9 cellular contexts compared by ENCODE assay signal in genomic region chr3:42079701-42080323, GRCh38. TPM values are rescaled to one million over a fixed set of nuclear protein-coding genes. Genes with fewer than 3 reads are reported as not detected.
DNase-seq lines count a peak whose midpoint lies in the region; ATAC-seq and TF ChIP-seq lines count a peak whose summit lies in the region.
"Had no signal": no experiment of that assay in that cellular context is flagged by ENCODE, and none has a peak within 500 bp of the region (broad histone marks: within the 10 kb centered on the region; RNA-seq: fewer than 3 reads in every experiment).

No MANE protein-coding gene starts in this region.

- no peaks in the 10 kb centered on the region for H4K20me1 ChIP-seq in PC-3 (ENCODE audit: low read length)

- H3K27ac ChIP-seq in PC-3 (ENCODE audit: low read length) (peak overlapping the region; percentile 85), esophagus squamous epithelium (peak overlapping the region; percentile 69 to 88 (median 84))

- no peaks in the 10 kb centered on the region for H3K9me2 ChIP-seq in PC-3 (replicated peaks; ENCODE audit: low read length)

- peak overlapping the region; percentile 33 for H3K9ac ChIP-seq in PC-3 (ENCODE audit: low read length)

- H3K4me3 Mint-ChIP-seq in naive thymus-derived CD8-positive, alpha-beta T cell: peak overlapping the region in 2 of 10 donors; percentile 30 to 48
- H3K4me3 Mint-ChIP-seq: activated naive CD8-positive, alpha-beta T cell treated with anti-CD3 and anti-CD28 coated beads, Interleukin-2, amount 10 ng/mL, durations not matched to agents 7 days and 5 days had no signal

- DNase-seq in PC-3: peak; percentile 66
- DNase-seq in esophagus squamous epithelium (lab: John Stamatoyannopoulos, UW): no peak
- peak; percentile 87 for DNase-seq in renal cortical epithelial cell (ENCODE audit: low read depth)
- no peak for DNase-seq in UCSD-AML1 (lab: John Stamatoyannopoulos, UW; ENCODE audit: unreplicated experiment)
- no peak for DNase-seq in naive thymus-derived CD8-positive, alpha-beta T cell
- DNase-seq: activated naive CD8-positive, alpha-beta T cell treated with anti-CD3 and anti-CD28 coated beads, Interleukin-2, amount 10 ng/mL, durations not matched to agents 7 days and 5 days had no signal

- H3K27me3 ChIP-seq in PC-3 (ENCODE audit: low read length) (no peaks in the 10 kb centered on the region), esophagus squamous epithelium (no peaks in the 10 kb centered on the region)

- WGBS in esophagus squamous epithelium, 2 donors: 41 to 59% methylated on average over 12 to 13 of the region's 13 CpGs

- TF ChIP-seq POLR2A in esophagus squamous epithelium (IDR thresholded peaks at IDR 0.05): no peak

- H3K27ac Mint-ChIP-seq in naive thymus-derived CD8-positive, alpha-beta T cell: peak overlapping the region in 5 of 10 donors; percentile 20 to 76 (median 45)

- H3K4me1 ChIP-seq in PC-3 (ENCODE audit: insufficient read depth, low read length) (peaks cover 41% of the 10 kb centered on the region), esophagus squamous epithelium (peaks cover 39 to 63% (median 42%) of the 10 kb centered on the region in 3 donors)

- H3K9me3 ChIP-seq in PC-3 (ENCODE audit: low read length) (no peaks in the 10 kb centered on the region), esophagus squamous epithelium (no peaks in the 10 kb centered on the region)

- no peak for TF ChIP-seq CTCF in PC-3 (conservative IDR thresholded peaks at IDR 0.05; ENCODE audit: low read depth, low read length)
- no peak for TF ChIP-seq CTCF in esophagus squamous epithelium (IDR thresholded peaks at IDR 0.05)

- H3K9me3 Mint-ChIP-seq in naive thymus-derived CD8-positive, alpha-beta T cell: peaks cover 0 to 10% (median 0%) of the 10 kb centered on the region in 9 donors

- peak overlapping the region; percentile 69 for H3K4me2 ChIP-seq in PC-3 (ENCODE audit: low read length)

- H3K4me1 Mint-ChIP-seq in naive thymus-derived CD8-positive, alpha-beta T cell: peaks cover 23 to 63% (median 46%) of the 10 kb centered on the region in 4 donors

- H3K36me3 Mint-ChIP-seq in naive thymus-derived CD8-positive, alpha-beta T cell: peaks cover 0 to 8% (median 5%) of the 10 kb centered on the region in 3 donors

- H3K36me3 ChIP-seq in PC-3 (ENCODE audit: low read depth, low read length) (peaks cover 5% of the 10 kb centered on the region; the same call in 1 of the 2 replicates), esophagus squamous epithelium (no peaks in the 10 kb centered on the region)

- H3K79me2 ChIP-seq in PC-3 (ENCODE audit: low read length): peaks cover 68% of the 10 kb centered on the region

- peak overlapping the region; percentile 11; the same call in 1 of the 2 replicates for H3K4me3 ChIP-seq in PC-3 (ENCODE audit: low read length)
- no peak overlapping the region for H3K4me3 ChIP-seq in esophagus squamous epithelium

- intact Hi-C loops in PC-3 (cut with micrococcal nuclease): loop anchor here (1.0 to 2.0 kb wide), 2 partner anchors 8 to 17 kb away; no protein-coding TSS in a partner anchor
- intact Hi-C loops in esophagus squamous epithelium (cut with DNase I): no loop called here

- CTCF ChIA-PET in PC-3 (lab: Charles Lee): no interaction called here

- peaks cover 8% of the 10 kb centered on the region for H3F3A ChIP-seq in PC-3 (ENCODE audit: low read length, unreplicated experiment)

- POLR2A ChIA-PET in PC-3 (lab: Charles Lee; ENCODE audit: unreplicated experiment): interaction anchor here (0.6 to 0.7 kb wide), 4 partner anchors 18 to 562 kb away, joined by 3 to 6 read pairs (median 4); no protein-coding TSS in a partner anchor
- POLR2A ChIA-PET in naive thymus-derived CD8-positive, alpha-beta T cell (lab: Charles Lee): interaction anchor here (1.2 kb wide), 1 partner anchor 73 kb away, joined by 6 read pairs; no protein-coding TSS in a partner anchor

- ATAC-seq in GM18867 (IDR thresholded peaks at IDR 0.05; ENCODE audit: unreplicated experiment) (peak; percentile 7), PC-3 (peak; percentile 37), HG02981 (IDR thresholded peaks at IDR 0.05; ENCODE audit: unreplicated experiment) (no peak), GM18870 (IDR thresholded peaks at IDR 0.05; ENCODE audit: unreplicated experiment) (no peak)
- ATAC-seq in naive thymus-derived CD8-positive, alpha-beta T cell: no peak

- no peaks in the 10 kb centered on the region for H3K27me3 Mint-ChIP-seq in naive thymus-derived CD8-positive, alpha-beta T cell
- H3K27me3 Mint-ChIP-seq: activated naive CD8-positive, alpha-beta T cell treated with anti-CD3 and anti-CD28 coated beads, Interleukin-2, amount 10 ng/mL, durations not matched to agents 7 days and 5 days had no signal

- no peak overlapping the region for H2AFZ ChIP-seq in PC-3 (ENCODE audit: low read length)

- no TSS peak for BruUV-seq in PC-3 (replicated peaks; lab: Mats Ljungman, UMichigan)

RNA-seq across cellular contexts. Expression of gene TRAK1, which starts 11.3 kb away (rescaled TPM):
- total RNA-seq in PC-3 (2014; rRNA removed) (23.4 and 29.0 TPM in 2 replicates), esophagus squamous epithelium (10 to 100 TPM; 31.8 to 40.6 (median 37.7) TPM), renal cortical epithelial cell (26.4 and 84.4 TPM in 2 replicates)
- 10 to 100 TPM; 18.8 to 19.1 TPM for total RNA-seq in naive thymus-derived CD8-positive, alpha-beta T cell
- polyA plus RNA-seq in naive thymus-derived CD8-positive, alpha-beta T cell: 1 to 10 TPM; 4.3 to 8.3 (median 4.8) TPM

Comparison
In these comparisons a context has a peak if more than half of its experiments do, and no peak if none do; other contexts are left out.
1. ATAC-seq: peak in GM18867 (single experiment) and PC-3 (single experiment); none in naive thymus-derived CD8-positive, alpha-beta T cell (0 of 2), HG02981 (single experiment) and GM18870 (single experiment).
2. DNase-seq: peak in PC-3 (single experiment) and renal cortical epithelial cell (single experiment); none in esophagus squamous epithelium (single experiment), UCSD-AML1 (single experiment) and naive thymus-derived CD8-positive, alpha-beta T cell (0 of 10).